In the genomic region with DNA sequence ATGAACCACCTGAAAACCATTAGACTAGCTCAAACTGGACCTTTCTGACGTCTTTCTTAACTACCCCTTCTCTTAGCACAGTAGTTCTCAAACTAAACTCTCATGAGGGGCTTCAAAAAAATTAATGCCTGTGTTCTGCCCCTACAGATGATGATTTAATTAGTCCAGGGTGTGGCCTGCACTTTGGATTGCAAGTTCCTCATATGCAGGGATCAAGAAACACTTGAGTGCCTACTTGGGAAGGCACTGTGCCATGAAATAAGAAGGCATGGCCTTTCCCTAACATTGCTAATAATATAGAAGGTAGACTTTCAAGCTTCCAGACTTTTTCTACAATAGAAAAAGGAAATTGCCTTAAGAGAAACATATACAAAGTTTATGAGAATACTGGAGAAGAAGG, we compare ENCODE assay signal across 10 cellular contexts. TPM values are rescaled to one million over a fixed set of nuclear protein-coding genes. Genes with fewer than 3 reads are reported as not detected.
"Had no signal": no experiment of that assay in that cellular context is flagged by ENCODE, and none has a peak within 500 bp of the region (broad histone marks: within the 10 kb centered on the region; RNA-seq: fewer than 3 reads in every experiment).

No MANE protein-coding gene starts in this region.

- H3K4me3 Mint-ChIP-seq: GM23338, H9, IgD-negative memory B cell had no signal

- H3K4me3 ChIP-seq: GM23338 had no signal

- FAIRE-seq: H1, H54, HepG2 had no signal

- H3K27me3 Mint-ChIP-seq: IgD-negative memory B cell had no signal

- DNase-seq: H9, HCEC 1CT, KBM-7 had no signal

- H3K27ac ChIP-seq: HL-60 had no signal

- H3K4me1 Mint-ChIP-seq: GM23338, H9, IgD-negative memory B cell had no signal

- H3K9me3 Mint-ChIP-seq: GM23338, H9, IgD-negative memory B cell had no signal

- ATAC-seq: GM23338, HepG2 had no signal

- H3K27ac Mint-ChIP-seq: GM23338, H9 had no signal

RNA-seq across cellular contexts. Expression of gene KLHDC1, which starts 52.3 kb away (rescaled TPM):
- total RNA-seq: H1, H9, HT1080 had no signal
- polyA plus RNA-seq: GM23338, HepG2 had no signal

RNA-seq across cellular contexts. Expression of gene POLE2, which starts 57.2 kb away (rescaled TPM):
- polyA plus RNA-seq: IgD-negative memory B cell had no signal
